ENCODE assay signal across 9 cellular contexts in genomic region chr6:88238065-88238464, GRCh38.
DNase-seq lines count a peak whose midpoint lies in the region; ATAC-seq and TF ChIP-seq lines count a peak whose summit lies in the region.
"Had no signal": no experiment of that assay in that cellular context is flagged by ENCODE, and none has a peak within 500 bp of the region (broad histone marks: within the 10 kb centered on the region; RNA-seq: fewer than 3 reads in every experiment).

No MANE protein-coding gene starts in this region.

- no peak overlapping the region for H3K4me2 ChIP-seq in osteoblast (ENCODE audit: insufficient read depth, low read length)

- H3K9me3 Mint-ChIP-seq in activated naive CD8-positive, alpha-beta T cell treated with anti-CD3 and anti-CD28 coated beads, Interleukin-2, amount 50 U/mL, for 24 hours: peaks cover 6% of the 10 kb centered on the region
- H3K9me3 Mint-ChIP-seq in activated naive CD8-positive, alpha-beta T cell treated with anti-CD3 and anti-CD28 coated beads for 36 hours: peaks cover 12% of the 10 kb centered on the region

- no peak overlapping the region for H3K4me3 Mint-ChIP-seq in activated naive CD8-positive, alpha-beta T cell treated with anti-CD3 and anti-CD28 coated beads, Interleukin-2, amount 50 U/mL, for 24 hours
- no peak overlapping the region for H3K4me3 Mint-ChIP-seq in activated naive CD8-positive, alpha-beta T cell treated with anti-CD3 and anti-CD28 coated beads for 36 hours
- H3K4me3 Mint-ChIP-seq: naive thymus-derived CD8-positive, alpha-beta T cell had no signal

- H3K27me3 ChIP-seq in osteoblast (ENCODE audit: insufficient read depth, low read length): no peaks in the 10 kb centered on the region

- H3K4me1 Mint-ChIP-seq in activated naive CD8-positive, alpha-beta T cell treated with anti-CD3 and anti-CD28 coated beads, Interleukin-2, amount 50 U/mL, for 24 hours: no peaks in the 10 kb centered on the region
- H3K4me1 Mint-ChIP-seq in activated naive CD8-positive, alpha-beta T cell treated with anti-CD3 and anti-CD28 coated beads for 36 hours: no peaks in the 10 kb centered on the region
- H3K4me1 Mint-ChIP-seq: naive thymus-derived CD8-positive, alpha-beta T cell had no signal

- ATAC-seq in activated naive CD8-positive, alpha-beta T cell treated with anti-CD3 and anti-CD28 coated beads, Interleukin-2, amount 50 U/mL, for 24 hours: no peak
- ATAC-seq in HG03342 (IDR thresholded peaks at IDR 0.05; ENCODE audit: unreplicated experiment): peak; percentile 59
- no peak for ATAC-seq in GM21737 (IDR thresholded peaks at IDR 0.05; ENCODE audit: unreplicated experiment)
- ATAC-seq: naive thymus-derived CD8-positive, alpha-beta T cell had no signal

- H3K27me3 Mint-ChIP-seq in activated naive CD8-positive, alpha-beta T cell treated with anti-CD3 and anti-CD28 coated beads, Interleukin-2, amount 50 U/mL, for 24 hours: no peaks in the 10 kb centered on the region
- no peaks in the 10 kb centered on the region for H3K27me3 Mint-ChIP-seq in activated naive CD8-positive, alpha-beta T cell treated with anti-CD3 and anti-CD28 coated beads for 36 hours

- no peaks in the 10 kb centered on the region for H4K20me1 ChIP-seq in osteoblast (ENCODE audit: insufficient read depth, low read length)

- H3K27ac ChIP-seq in osteoblast (ENCODE audit: low read depth, low read length): no peak overlapping the region

- no peak overlapping the region for H3K4me3 ChIP-seq in osteoblast (ENCODE audit: insufficient read depth, low read length)

- H3K9me3 ChIP-seq in osteoblast (ENCODE audit: low read depth, low read length): no peaks in the 10 kb centered on the region

- H3K36me3 ChIP-seq in osteoblast (ENCODE audit: insufficient read depth, low read length): no peaks in the 10 kb centered on the region

- H3K79me2 ChIP-seq in osteoblast (ENCODE audit: insufficient read depth, low read length): no peaks in the 10 kb centered on the region

- no peak overlapping the region for H3K27ac Mint-ChIP-seq in activated naive CD8-positive, alpha-beta T cell treated with anti-CD3 and anti-CD28 coated beads, Interleukin-2, amount 50 U/mL, for 24 hours
- H3K27ac Mint-ChIP-seq in activated naive CD8-positive, alpha-beta T cell treated with anti-CD3 and anti-CD28 coated beads for 36 hours: no peak overlapping the region
- H3K27ac Mint-ChIP-seq: naive thymus-derived CD8-positive, alpha-beta T cell had no signal

- no peak overlapping the region for H2AFZ ChIP-seq in osteoblast (ENCODE audit: low read length)

- peak; percentile 4 for DNase-seq in activated naive CD8-positive, alpha-beta T cell treated with anti-CD3 and anti-CD28 coated beads, Interleukin-2, amount 50 U/mL, for 24 hours
- no peak for DNase-seq in activated naive CD8-positive, alpha-beta T cell treated with anti-CD3 and anti-CD28 coated beads for 36 hours
- DNase-seq in astrocyte of the hippocampus (ENCODE audit: low read depth, low spot score) (peak; percentile 37), osteoblast (ENCODE audit: insufficient read length, low spot score, missing footprints) (peak; percentile 10), activated T-cell treated with anti-CD3 and anti-CD28 coated beads for 4 hours (no peak), SKM-1 (lab: John Stamatoyannopoulos, UW; ENCODE audit: unreplicated experiment) (no peak)

- no peaks in the 10 kb centered on the region for H3K4me1 ChIP-seq in osteoblast (ENCODE audit: insufficient read depth, low read length)

- no peak for TF ChIP-seq CTCF in osteoblast (IDR thresholded peaks at IDR 0.05; ENCODE audit: extremely low read depth, low read depth, low read length)

- H3K36me3 Mint-ChIP-seq in activated naive CD8-positive, alpha-beta T cell treated with anti-CD3 and anti-CD28 coated beads, Interleukin-2, amount 50 U/mL, for 24 hours (ENCODE audit: low read depth): no peaks in the 10 kb centered on the region
- H3K36me3 Mint-ChIP-seq in activated naive CD8-positive, alpha-beta T cell treated with anti-CD3 and anti-CD28 coated beads for 36 hours: no peaks in the 10 kb centered on the region

Comparison
In these comparisons a context has a peak if more than half of its experiments do, and no peak if none do; other contexts are left out.
1. DNase-seq: peak in activated naive CD8-positive, alpha-beta T cell treated with anti-CD3 and anti-CD28 coated beads, Interleukin-2, amount 50 U/mL, for 24 hours (single experiment), astrocyte of the hippocampus (single experiment) and osteoblast (single experiment); none in activated naive CD8-positive, alpha-beta T cell treated with anti-CD3 and anti-CD28 coated beads for 36 hours (single experiment), activated T-cell treated with anti-CD3 and anti-CD28 coated beads for 4 hours (single experiment) and SKM-1 (single experiment).